8 cellular contexts compared by ENCODE assay signal in genomic region chr11:64778223-64778472, GRCh38. TPM values are rescaled to one million over a fixed set of nuclear protein-coding genes. Genes with fewer than 3 reads are reported as not detected.
DNase-seq lines count a peak whose midpoint lies in the region; ATAC-seq and TF ChIP-seq lines count a peak whose summit lies in the region.

No MANE protein-coding gene starts in this region.

- peak; percentile 20 for ATAC-seq in HG02642 (IDR thresholded peaks at IDR 0.05; ENCODE audit: poor library complexity, unreplicated experiment)
- no peak for ATAC-seq in activated naive CD8-positive, alpha-beta T cell treated with anti-CD3 and anti-CD28 coated beads, Interleukin-2, amount 50 U/mL, for 24 hours
- no peak for ATAC-seq in HG03342 (IDR thresholded peaks at IDR 0.05; ENCODE audit: unreplicated experiment)
- ATAC-seq in GM19467 (IDR thresholded peaks at IDR 0.05; ENCODE audit: unreplicated experiment), result no peak

- no peak for DNase-seq in CD14-positive monocyte (ENCODE audit: low spot score)
- no peak for DNase-seq in activated naive CD8-positive, alpha-beta T cell treated with anti-CD3 and anti-CD28 coated beads, Interleukin-2, amount 50 U/mL, for 24 hours
- no peak for DNase-seq in uterus
- DNase-seq in anterior cingulate cortex (lab: John Stamatoyannopoulos, UW), result no peak

- no peaks in the 10 kb centered on the region for H3K27me3 Mint-ChIP-seq in CD14-positive monocyte (ENCODE audit: low read depth in 3 of 3)
- H3K27me3 Mint-ChIP-seq in activated naive CD8-positive, alpha-beta T cell treated with anti-CD3 and anti-CD28 coated beads, Interleukin-2, amount 50 U/mL, for 24 hours, result peaks cover 3% of the 10 kb centered on the region

- peaks cover 43 to 44% of the 10 kb centered on the region in 2 donors for H3K36me3 Mint-ChIP-seq in CD14-positive monocyte
- peaks cover 48% of the 10 kb centered on the region for H3K36me3 Mint-ChIP-seq in activated naive CD8-positive, alpha-beta T cell treated with anti-CD3 and anti-CD28 coated beads, Interleukin-2, amount 50 U/mL, for 24 hours (ENCODE audit: low read depth)

- H3K36me3 ChIP-seq in liver (ENCODE audit: control insufficient read depth in 4 of 4, insufficient read depth in 3 of 4, low read depth in 1 of 4, low read length in 3 of 4) (peaks cover 9 to 32% (median 28%) of the 10 kb centered on the region in 4 donors), uterus (no peaks in the 10 kb centered on the region)

- H3K4me3 ChIP-seq in liver (ENCODE audit: low read depth in 1 of 3, low read length in 3 of 3) (peak overlapping the region; percentile 67 to 100 (median 73)), uterus (peak overlapping the region; percentile 88 to 89)

- H3K27me3 ChIP-seq in liver (ENCODE audit: control insufficient read depth in 4 of 4, insufficient read depth in 4 of 4, low read length in 3 of 4) (no peaks in the 10 kb centered on the region), uterus (no peaks in the 10 kb centered on the region)

- H3K9ac ChIP-seq in liver (ENCODE audit: low read depth in 1 of 2, low read length in 2 of 2), result no peak overlapping the region

- H3K4me1 Mint-ChIP-seq in CD14-positive monocyte, result peaks cover 49% of the 10 kb centered on the region
- peaks cover 65% of the 10 kb centered on the region for H3K4me1 Mint-ChIP-seq in activated naive CD8-positive, alpha-beta T cell treated with anti-CD3 and anti-CD28 coated beads, Interleukin-2, amount 50 U/mL, for 24 hours

- peak overlapping the region; percentile 76 to 86 for H3K4me3 Mint-ChIP-seq in CD14-positive monocyte
- H3K4me3 Mint-ChIP-seq in activated naive CD8-positive, alpha-beta T cell treated with anti-CD3 and anti-CD28 coated beads, Interleukin-2, amount 50 U/mL, for 24 hours, result peak overlapping the region; percentile 85

- peaks cover 0 to 30% (median 20%) of the 10 kb centered on the region in 4 donors for H3K4me1 ChIP-seq in liver (ENCODE audit: control insufficient read depth in 4 of 4, insufficient read depth in 4 of 4, low read length in 3 of 4)
- H3K4me1 ChIP-seq in uterus, result peaks cover 7 to 14% of the 10 kb centered on the region in 2 donors

- WGBS in liver, result under 1% methylated on average over 28 of the region's 28 CpGs

- intact Hi-C loops in CD14-positive monocyte (cut with micrococcal nuclease), result no loop called here
- intact Hi-C loops in uterus (cut with DNase I; ENCODE audit: low total_unique reads), result no loop called here

- no peak for TF ChIP-seq RAD21 in liver (IDR thresholded peaks at IDR 0.05)

- TF ChIP-seq CTCF in CD14-positive monocyte (IDR thresholded peaks at IDR 0.05), result no peak
- no peak for TF ChIP-seq CTCF in liver (IDR thresholded peaks at IDR 0.05; ENCODE audit: low read depth, low read length, missing input control)
- TF ChIP-seq CTCF in uterus (IDR thresholded peaks at IDR 0.05), result no peak

- no peaks in the 10 kb centered on the region for H3K9me3 Mint-ChIP-seq in CD14-positive monocyte
- no peaks in the 10 kb centered on the region for H3K9me3 Mint-ChIP-seq in activated naive CD8-positive, alpha-beta T cell treated with anti-CD3 and anti-CD28 coated beads, Interleukin-2, amount 50 U/mL, for 24 hours

- peak overlapping the region; percentile 97 to 99 for H3K27ac ChIP-seq in liver (ENCODE audit: low read depth in 1 of 2, low read length in 2 of 2)
- peak overlapping the region; percentile 99 for H3K27ac ChIP-seq in uterus

- H3K9me3 ChIP-seq in liver (ENCODE audit: control insufficient read depth in 4 of 4, low read length in 3 of 4), result no peaks in the 10 kb centered on the region
- no peaks in the 10 kb centered on the region for H3K9me3 ChIP-seq in uterus

- H3K27ac Mint-ChIP-seq in CD14-positive monocyte, result peak overlapping the region in 6 of 7 donors; percentile 96 to 98 (median 98)
- H3K27ac Mint-ChIP-seq in activated naive CD8-positive, alpha-beta T cell treated with anti-CD3 and anti-CD28 coated beads, Interleukin-2, amount 50 U/mL, for 24 hours, result no peak overlapping the region

- no peak for TF ChIP-seq POLR2A in uterus (IDR thresholded peaks at IDR 0.05)

TF ChIP-seq in liver, 16 proteins besides CTCF, POLR2A, EP300 and RAD21:
- TF ChIP-seq ATF3 (IDR thresholded peaks at IDR 0.05) (no peak), HNF4A (conservative IDR thresholded peaks at IDR 0.05) (no peak), FOXA2 (IDR thresholded peaks at IDR 0.05) (no peak), GABPA (IDR thresholded peaks at IDR 0.05 in 1 of 2, conservative IDR thresholded peaks at IDR 0.05 in 1 of 2) (no peak), REST (IDR thresholded peaks at IDR 0.05) (no peak)

RNA-seq across cellular contexts. Expression of gene SF1, which starts 0.2 kb away (rescaled TPM):
- 10 to 100 TPM; 31.6 to 47.7 TPM for polyA plus RNA-seq in CD14-positive monocyte
- total RNA-seq in liver, result 100 to 1,000 TPM in 1 of 2 donors, 10 to 100 TPM in 1; 46.2 to 135 TPM
- 10 to 100 TPM; 44.9 to 54.0 TPM for polyA plus RNA-seq in liver
- total RNA-seq in uterus, result 100 to 1,000 TPM in 3 of 4 donors, 10 to 100 TPM in 1; 62.0 to 374 (median 219) TPM

RNA-seq across cellular contexts. Expression of gene PYGM, which starts 18.4 kb away (rescaled TPM):
- polyA plus RNA-seq in CD14-positive monocyte (under 1 TPM in 1 of 2 donors, not detected in 1; 0.05 TPM), liver (under 1 TPM; 0.26 to 0.32 TPM)
- total RNA-seq in liver (1 to 10 TPM in 1 of 2 donors, under 1 TPM in 1; 0.23 to 1.3 TPM), uterus (10 to 100 TPM in 2 of 4 donors, 1 to 10 TPM in 2; 2.9 to 42.8 (median 11.4) TPM)

RNA-seq across cellular contexts. Expression of gene MAP4K2, which starts 24.9 kb away (rescaled TPM):
- polyA plus RNA-seq in CD14-positive monocyte (10 to 100 TPM in 1 of 2 donors, 1 to 10 TPM in 1; 9.9 to 12.6 TPM), liver (1 to 10 TPM; 2.1 to 2.3 TPM)
- total RNA-seq in liver (1 to 10 TPM; 4.6 to 6.9 TPM), uterus (10 to 100 TPM; 10.2 to 49.1 (median 24.4) TPM)

RNA-seq across cellular contexts. Expression of gene MEN1, which starts 32.2 kb away (rescaled TPM):
- polyA plus RNA-seq in CD14-positive monocyte, result 10 to 100 TPM in 1 of 2 donors, 1 to 10 TPM in 1; 9.4 to 10.0 TPM
- total RNA-seq in liver, result 10 to 100 TPM; 12.1 to 15.1 TPM
- 10 to 100 TPM in 1 of 2 donors, 1 to 10 TPM in 1; 9.0 to 14.7 TPM for polyA plus RNA-seq in liver
- total RNA-seq in uterus, result 10 to 100 TPM in 2 of 4 donors, 1 to 10 TPM in 2; 3.8 to 26.2 (median 14.9) TPM

RNA-seq across cellular contexts. Expression of gene RASGRP2, which starts 34.2 kb away (rescaled TPM):
- 10 to 100 TPM; 67.6 to 68.8 TPM for polyA plus RNA-seq in CD14-positive monocyte
- total RNA-seq in liver, result 10 to 100 TPM; 12.1 to 14.9 TPM
- polyA plus RNA-seq in liver, result 1 to 10 TPM; 2.7 to 5.2 TPM
- 10 to 100 TPM in 3 of 4 donors, 1 to 10 TPM in 1; 3.2 to 72.8 (median 23.3) TPM for total RNA-seq in uterus
